ENCODE assay signal across 28 cellular contexts in genomic region chr2:207911856-207912255, GRCh38.
"Had no signal": no experiment of that assay in that cellular context is flagged by ENCODE, and none has a peak within 500 bp of the region (broad histone marks: within the 10 kb centered on the region; RNA-seq: fewer than 3 reads in every experiment).

No MANE protein-coding gene starts in this region.

- DNase-seq: stimulated activated CD4-positive, alpha-beta T cell treated with anti-CD3 and anti-CD28 coated beads, Interleukin-2, amount 100 ng/mL, for 48 hours; stimulated activated CD4-positive, alpha-beta T cell treated with anti-CD3 and anti-CD28 coated beads, Interleukin-4, amount 100 ng/mL, for 1 hour; stimulated activated CD4-positive, alpha-beta T cell treated with anti-CD3 and anti-CD28 coated beads, Interleukin-4, amount 100 ng/mL, for 24 hours; stimulated activated CD4-positive, alpha-beta T cell treated with anti-CD3 and anti-CD28 coated beads, Interleukin-4, amount 100 ng/mL, for 4 hours; stimulated activated CD8-positive, alpha-beta memory T cell treated with anti-CD3 and anti-CD28 coated beads, Interleukin-4, amount 100 ng/mL, for 48 hours; stimulated activated naive B cell treated with anti-CD40 and anti-IgM and Interleukin-4, amounts not matched to agents 10 μg/mL and 1 μg/mL and 100 μg/mL, for 72 hours; stimulated activated naive CD4-positive, alpha-beta T cell; stimulated activated naive CD4-positive, alpha-beta T cell treated with Interleukin-2 at 50 U/mL for 16 hours; stimulated activated naive CD8-positive, alpha-beta T cell treated with anti-CD3 and anti-CD28 coated beads, Interleukin-15, amount 100 ng/mL, for 72 hours; stimulated activated naive CD8-positive, alpha-beta T cell treated with anti-CD3 and anti-CD28 coated beads, Interleukin-15, Interleukin-2, amounts not matched to agents 100 U/mL and 50 U/mL, for 24 hours; stomach; substantia nigra; testis; thyroid gland; tibial artery; transverse colon; trophoblast cell; upper lobe of left lung; upper lobe of right lung; uterus had no signal

- H3K4me3 Mint-ChIP-seq: stimulated activated effector memory CD8-positive, alpha-beta T cell treated with anti-CD3 and anti-CD28 coated beads, Interleukin-12 subunit alpha, Interleukin-12 subunit beta, amount 100 ng/mL, for 72 hours; stimulated activated memory B cell treated with anti-CD40 and anti-IgM and Interleukin-4, amounts not matched to agents 10 μg/mL and 1 μg/mL and 100 μg/mL, for 72 hours; stimulated activated naive B cell treated with anti-CD40 and anti-IgM and Interleukin-4, amounts not matched to agents 10 μg/mL and 1 μg/mL and 100 μg/mL, for 72 hours; stimulated activated naive CD8-positive, alpha-beta T cell treated with anti-CD3 and anti-CD28 coated beads, Interleukin-15, amount 100 ng/mL, for 72 hours; stimulated activated naive CD8-positive, alpha-beta T cell treated with anti-CD3 and anti-CD28 coated beads, Interleukin-15, Interleukin-2, amounts not matched to agents 100 ng/mL and 50 ng/mL, for 24 hours; type B pancreatic cell had no signal

- H3K36me3 Mint-ChIP-seq: stimulated activated effector memory CD8-positive, alpha-beta T cell treated with anti-CD3 and anti-CD28 coated beads, Interleukin-12 subunit alpha, Interleukin-12 subunit beta, amount 100 ng/mL, for 72 hours had no signal

- H3K4me1 ChIP-seq: suprapubic skin, testis, tibial artery, tibial nerve, upper lobe of right lung, uterus, vagina had no signal

- H3K36me3 ChIP-seq: thoracic aorta, thyroid gland, transverse colon, upper lobe of left lung, uterus, vagina had no signal

- H3K27ac Mint-ChIP-seq: stimulated activated effector memory CD8-positive, alpha-beta T cell treated with anti-CD3 and anti-CD28 coated beads, Interleukin-12 subunit alpha, Interleukin-12 subunit beta, amount 100 ng/mL, for 72 hours; stimulated activated memory B cell treated with anti-CD40 and anti-IgM and Interleukin-4, amounts not matched to agents 10 μg/mL and 1 μg/mL and 100 μg/mL, for 72 hours; stimulated activated naive B cell treated with anti-CD40 and anti-IgM and Interleukin-4, amounts not matched to agents 10 μg/mL and 1 μg/mL and 100 μg/mL, for 72 hours; stimulated activated naive CD8-positive, alpha-beta T cell treated with anti-CD3 and anti-CD28 coated beads, Interleukin-15, amount 100 ng/mL, for 72 hours; stimulated activated naive CD8-positive, alpha-beta T cell treated with anti-CD3 and anti-CD28 coated beads, Interleukin-15, Interleukin-2, amounts not matched to agents 100 ng/mL and 50 ng/mL, for 24 hours; type B pancreatic cell had no signal

- H3K9me3 Mint-ChIP-seq: stimulated activated effector memory CD8-positive, alpha-beta T cell treated with anti-CD3 and anti-CD28 coated beads, Interleukin-12 subunit alpha, Interleukin-12 subunit beta, amount 100 ng/mL, for 72 hours; stimulated activated memory B cell treated with anti-CD40 and anti-IgM and Interleukin-4, amounts not matched to agents 10 μg/mL and 1 μg/mL and 100 μg/mL, for 72 hours; stimulated activated naive CD8-positive, alpha-beta T cell treated with anti-CD3 and anti-CD28 coated beads, Interleukin-15, amount 100 ng/mL, for 72 hours; stimulated activated naive CD8-positive, alpha-beta T cell treated with anti-CD3 and anti-CD28 coated beads, Interleukin-15, Interleukin-2, amounts not matched to agents 100 ng/mL and 50 ng/mL, for 24 hours; type B pancreatic cell had no signal

- H3K4me1 Mint-ChIP-seq: stimulated activated memory B cell treated with anti-CD40 and anti-IgM and Interleukin-4, amounts not matched to agents 10 μg/mL and 1 μg/mL and 100 μg/mL, for 72 hours; stimulated activated naive B cell treated with anti-CD40 and anti-IgM and Interleukin-4, amounts not matched to agents 10 μg/mL and 1 μg/mL and 100 μg/mL, for 72 hours; stimulated activated naive CD8-positive, alpha-beta T cell treated with anti-CD3 and anti-CD28 coated beads, Interleukin-15, amount 100 ng/mL, for 72 hours had no signal

- H3K27me3 Mint-ChIP-seq: stimulated activated memory B cell treated with anti-CD40 and anti-IgM and Interleukin-4, amounts not matched to agents 10 μg/mL and 1 μg/mL and 100 μg/mL, for 72 hours; stimulated activated naive B cell treated with anti-CD40 and anti-IgM and Interleukin-4, amounts not matched to agents 10 μg/mL and 1 μg/mL and 100 μg/mL, for 72 hours; stimulated activated naive CD8-positive, alpha-beta T cell treated with anti-CD3 and anti-CD28 coated beads, Interleukin-15, amount 100 ng/mL, for 72 hours; stimulated activated naive CD8-positive, alpha-beta T cell treated with anti-CD3 and anti-CD28 coated beads, Interleukin-15, Interleukin-2, amounts not matched to agents 100 ng/mL and 50 ng/mL, for 24 hours; type B pancreatic cell had no signal

- H3K9me3 ChIP-seq: stomach, suprapubic skin, testis, thoracic aorta, thyroid gland, tibial artery, transverse colon, upper lobe of left lung, upper lobe of right lung, uterus, vagina had no signal

- H3K27ac ChIP-seq: stomach, suprapubic skin, testis, thoracic aorta, thyroid gland, tibial artery, tibial nerve, transverse colon, upper lobe of left lung, upper lobe of right lung, uterus, vagina had no signal

- H3K27me3 ChIP-seq: stomach, suprapubic skin, testis, thyroid gland, tibial artery, tibial nerve, transverse colon, upper lobe of left lung, upper lobe of right lung, uterus, vagina had no signal

- ATAC-seq: stimulated activated effector memory CD8-positive, alpha-beta T cell treated with anti-CD3 and anti-CD28 coated beads, Interleukin-12 subunit alpha, Interleukin-12 subunit beta, amount 100 ng/mL, for 72 hours; stimulated activated memory B cell treated with anti-CD40 and anti-IgM and Interleukin-4, amounts not matched to agents 10 μg/mL and 1 μg/mL and 100 μg/mL, for 72 hours; stimulated activated naive B cell treated with anti-CD40 and anti-IgM and Interleukin-4, amounts not matched to agents 10 μg/mL and 1 μg/mL and 100 μg/mL, for 72 hours; stimulated activated naive CD8-positive, alpha-beta T cell treated with anti-CD3 and anti-CD28 coated beads, Interleukin-15, amount 100 ng/mL, for 72 hours; stimulated activated naive CD8-positive, alpha-beta T cell treated with anti-CD3 and anti-CD28 coated beads, Interleukin-15, Interleukin-2, amounts not matched to agents 100 U/mL and 50 U/mL, for 24 hours; upper lobe of right lung had no signal

- H3K4me3 ChIP-seq: stomach, suprapubic skin, testis, thoracic aorta, thyroid gland, tibial artery, tibial nerve, transverse colon, upper lobe of left lung, upper lobe of right lung, uterus, vagina had no signal
